Comparison of ENCODE assay signal across 11 cellular contexts in genomic region chr1:8152731-8153702, GRCh38.
DNase-seq lines count a peak whose midpoint lies in the region; ATAC-seq, FAIRE-seq and TF ChIP-seq lines count a peak whose summit lies in the region.
"Had no signal": no experiment of that assay in that cellular context is flagged by ENCODE, and none has a peak within 500 bp of the region (broad histone marks: within the 10 kb centered on the region; RNA-seq: fewer than 3 reads in every experiment).

No MANE protein-coding gene starts in this region.

- CTCF ChIA-PET in A549 (lab: Yijun Ruan, JAX), result interaction anchor here (0.9 kb wide), 1 partner anchor 26 kb away, joined by 3 read pairs; no protein-coding TSS in a partner anchor

- H3K4me2 ChIP-seq in A549, result no peak overlapping the region

- no peak overlapping the region for H3K4me3 ChIP-seq in A549
- no peak overlapping the region for H3K4me3 ChIP-seq in right cardiac atrium (ENCODE audit: low read length)
- no peak overlapping the region for H3K4me3 ChIP-seq in heart left ventricle
- H3K4me3 ChIP-seq in endodermal cell (ENCODE audit: low read length), result no peak overlapping the region
- H3K4me3 ChIP-seq: left lung, psoas muscle had no signal

- H3K27me3 ChIP-seq in right cardiac atrium (ENCODE audit: control insufficient read depth, insufficient read depth) (no peaks in the 10 kb centered on the region), heart left ventricle (no peaks in the 10 kb centered on the region), endodermal cell (ENCODE audit: control insufficient read depth, insufficient read depth, low read length, poor library complexity, severe bottlenecking) (no peaks in the 10 kb centered on the region)
- H3K27me3 ChIP-seq: left lung had no signal

- TF ChIP-seq EP300 in A549 (IDR thresholded peaks at IDR 0.05), result no peak

- intact Hi-C loops in right cardiac atrium (cut with DNase I) (no loop called here), heart left ventricle (cut with DNase I) (no loop called here)

- H3K9me3 Mint-ChIP-seq in T-helper 2 cell treated with Interferon-gamma antibody and Interleukin-4, amounts not matched to agents 5 μg/mL and 100 μg/mL, for 36 hours, result peaks cover 11% of the 10 kb centered on the region
- H3K9me3 Mint-ChIP-seq in mesothelial cell of epicardium (peaks cover 7% of the 10 kb centered on the region), endodermal cell (peaks cover 18% of the 10 kb centered on the region), glutamatergic neuron (ENCODE audit: unreplicated experiment) (no peaks in the 10 kb centered on the region)

- FAIRE-seq in A549 (lab: Jason Lieb, UNC), result no peak

- peaks cover 6% of the 10 kb centered on the region for H3K36me3 Mint-ChIP-seq in T-helper 2 cell treated with Interferon-gamma antibody and Interleukin-4, amounts not matched to agents 5 μg/mL and 100 μg/mL, for 36 hours (ENCODE audit: low read depth)
- H3K36me3 Mint-ChIP-seq in mesothelial cell of epicardium (peaks cover 4% of the 10 kb centered on the region), endodermal cell (ENCODE audit: low read depth) (peaks cover 10% of the 10 kb centered on the region), glutamatergic neuron (ENCODE audit: unreplicated experiment) (no peaks in the 10 kb centered on the region)
- H3K36me3 Mint-ChIP-seq: brain had no signal

- no peak overlapping the region for H3K9ac ChIP-seq in endodermal cell (ENCODE audit: extremely low read depth, low read length, poor library complexity, severe bottlenecking)

- no peak for TF ChIP-seq RAD21 in A549 (conservative IDR thresholded peaks at IDR 0.05 in 1 of 2, IDR thresholded peaks at IDR 0.05 in 1 of 2)

- H3K27me3 Mint-ChIP-seq in T-helper 2 cell treated with Interferon-gamma antibody and Interleukin-4, amounts not matched to agents 5 μg/mL and 100 μg/mL, for 36 hours (ENCODE audit: low read depth), result peaks cover 3% of the 10 kb centered on the region
- H3K27me3 Mint-ChIP-seq in mesothelial cell of epicardium (ENCODE audit: low read depth), result no peaks in the 10 kb centered on the region
- no peaks in the 10 kb centered on the region for H3K27me3 Mint-ChIP-seq in endodermal cell (ENCODE audit: insufficient read depth)
- H3K27me3 Mint-ChIP-seq in glutamatergic neuron (ENCODE audit: unreplicated experiment), result peaks cover 2% of the 10 kb centered on the region

- H3K27ac ChIP-seq in A549 (peak overlapping the region; percentile 64 to 83; a peak in 5 of 6 replicates), right cardiac atrium (ENCODE audit: low read length) (no peak overlapping the region), heart left ventricle (peak overlapping the region in 1 of 12 donors; percentile 83), endodermal cell (ENCODE audit: low read depth, low read length) (no peak overlapping the region)
- H3K27ac ChIP-seq: psoas muscle had no signal

- ATAC-seq in A549 (no peak), right cardiac atrium (no peak), heart left ventricle (no peak)
- ATAC-seq: left lung, psoas muscle had no signal

- TF ChIP-seq POLR2A in A549 (IDR thresholded peaks at IDR 0.05; ENCODE audit: low read length), result no peak
- no peak for TF ChIP-seq POLR2A in heart left ventricle (IDR thresholded peaks at IDR 0.05)

- H3K4me1 ChIP-seq in A549 (peaks cover 22% of the 10 kb centered on the region), right cardiac atrium (ENCODE audit: control insufficient read depth, insufficient read depth, low read length) (no peaks in the 10 kb centered on the region), heart left ventricle (peaks cover 0 to 13% (median 0%) of the 10 kb centered on the region in 12 donors), endodermal cell (ENCODE audit: control insufficient read depth, insufficient read depth, low read length) (no peaks in the 10 kb centered on the region)
- H3K4me1 ChIP-seq: psoas muscle had no signal

- H3K27ac Mint-ChIP-seq in T-helper 2 cell treated with Interferon-gamma antibody and Interleukin-4, amounts not matched to agents 5 μg/mL and 100 μg/mL, for 36 hours, result peak overlapping the region; percentile 96
- H3K27ac Mint-ChIP-seq in mesothelial cell of epicardium (peak overlapping the region; percentile 95), endodermal cell (no peak overlapping the region), glutamatergic neuron (ENCODE audit: unreplicated experiment) (no peak overlapping the region)

- 93% methylated on average over 19 of the region's 19 CpGs for WGBS in A549 (ENCODE audit: missing lambda C conversion rate)
- WGBS in right cardiac atrium, result 89% methylated on average over 19 of the region's 19 CpGs
- WGBS in heart left ventricle, 4 donors, result 85 to 92% (median 91%) methylated on average over 19 of the region's 19 CpGs
- 91 to 93% methylated on average over 12 to 19 of the region's 19 CpGs for WGBS in endodermal cell (ENCODE audit: insufficient coverage in 1 of 2, insufficient read length in 1 of 2), 2 experiments

- peaks cover 42% of the 10 kb centered on the region for H3K4me1 Mint-ChIP-seq in T-helper 2 cell treated with Interferon-gamma antibody and Interleukin-4, amounts not matched to agents 5 μg/mL and 100 μg/mL, for 36 hours (ENCODE audit: low read depth)
- H3K4me1 Mint-ChIP-seq in mesothelial cell of epicardium, result peaks cover 46% of the 10 kb centered on the region
- peaks cover 21% of the 10 kb centered on the region for H3K4me1 Mint-ChIP-seq in endodermal cell
- H3K4me1 Mint-ChIP-seq in glutamatergic neuron (ENCODE audit: low read depth, unreplicated experiment), result no peaks in the 10 kb centered on the region

- no peaks in the 10 kb centered on the region for H3K36me3 ChIP-seq in heart left ventricle
- no peaks in the 10 kb centered on the region for H3K36me3 ChIP-seq in endodermal cell (ENCODE audit: control insufficient read depth, insufficient read depth, low read length)
- H3K36me3 ChIP-seq: left lung had no signal

- H3K9me3 ChIP-seq in A549 (no peaks in the 10 kb centered on the region), right cardiac atrium (ENCODE audit: control insufficient read depth, low read length) (no peaks in the 10 kb centered on the region), heart left ventricle (no peaks in the 10 kb centered on the region), endodermal cell (ENCODE audit: control insufficient read depth, low read length) (peaks cover 8% of the 10 kb centered on the region)
- H3K9me3 ChIP-seq: left lung, psoas muscle had no signal

- POLR2A ChIA-PET in A549 (lab: Yijun Ruan, JAX), result no interaction called here

- no peak for TF ChIP-seq CTCF in A549 (IDR thresholded peaks at IDR 0.05)
- no peak for TF ChIP-seq CTCF in mesothelial cell of epicardium (IDR thresholded peaks at IDR 0.05; ENCODE audit: unreplicated experiment)
- no peak for TF ChIP-seq CTCF in heart left ventricle (IDR thresholded peaks at IDR 0.05)
- TF ChIP-seq CTCF in endodermal cell (conservative IDR thresholded peaks at IDR 0.05), result no peak
- no peak for TF ChIP-seq CTCF in glutamatergic neuron (IDR thresholded peaks at IDR 0.05; ENCODE audit: partially characterized antibody, unreplicated experiment)

- DNase-seq in A549 (ENCODE audit: low read depth in 1 of 2, low spot score in 1 of 2) (peak in 1 of 2 experiments; percentile 27), mesothelial cell of epicardium (ENCODE audit: low spot score in 2 of 2, unreplicated experiment in 2 of 2) (no peak), right cardiac atrium (no peak), heart left ventricle (no peak), endodermal cell (no peak), glutamatergic neuron (no peak)
- peak; percentile 44 for DNase-seq in T-helper 2 cell treated with Interferon-gamma antibody and Interleukin-4, amounts not matched to agents 5 μg/mL and 100 μg/mL, for 36 hours (ENCODE audit: low spot score)
- DNase-seq in activated effector memory CD4-positive, alpha-beta T cell treated with Interleukin-2 at 50 U/mL for 16 hours, result peak; percentile 32
- DNase-seq: left lung, psoas muscle had no signal

- peak overlapping the region; percentile 63 for H3K4me3 Mint-ChIP-seq in T-helper 2 cell treated with Interferon-gamma antibody and Interleukin-4, amounts not matched to agents 5 μg/mL and 100 μg/mL, for 36 hours
- H3K4me3 Mint-ChIP-seq in mesothelial cell of epicardium (no peak overlapping the region), endodermal cell (no peak overlapping the region), glutamatergic neuron (ENCODE audit: unreplicated experiment) (no peak overlapping the region)
- H3K4me3 Mint-ChIP-seq: brain had no signal

TF ChIP-seq in A549, 52 proteins besides CTCF, POLR2A, EP300 and RAD21:
- peak; percentile 88 for TF ChIP-seq MAFK (IDR thresholded peaks at IDR 0.05; ENCODE audit: partially characterized antibody)
- no peak for TF ChIP-seq EHF (CRISPR knock-in tag; IDR thresholded peaks at IDR 0.05)

Comparison
In these comparisons a context has a peak if more than half of its experiments do, and no peak if none do; other contexts are left out.
1. DNase-seq: peak in T-helper 2 cell treated with Interferon-gamma antibody and Interleukin-4, amounts not matched to agents 5 μg/mL and 100 μg/mL, for 36 hours (single experiment) and activated effector memory CD4-positive, alpha-beta T cell treated with Interleukin-2 at 50 U/mL for 16 hours (single experiment); none in mesothelial cell of epicardium (0 of 2), right cardiac atrium (0 of 3), heart left ventricle (0 of 5), endodermal cell (single experiment) and glutamatergic neuron (single experiment).
2. H3K27ac ChIP-seq: peak in A549 (2 of 2); none in right cardiac atrium (single experiment) and endodermal cell (single experiment).
3. H3K27ac Mint-ChIP-seq: peak in T-helper 2 cell treated with Interferon-gamma antibody and Interleukin-4, amounts not matched to agents 5 μg/mL and 100 μg/mL, for 36 hours (single experiment) and mesothelial cell of epicardium (single experiment); none in endodermal cell (single experiment) and glutamatergic neuron (single experiment).